Comparison of ENCODE assay signal across 24 cellular contexts in the genomic region with DNA sequence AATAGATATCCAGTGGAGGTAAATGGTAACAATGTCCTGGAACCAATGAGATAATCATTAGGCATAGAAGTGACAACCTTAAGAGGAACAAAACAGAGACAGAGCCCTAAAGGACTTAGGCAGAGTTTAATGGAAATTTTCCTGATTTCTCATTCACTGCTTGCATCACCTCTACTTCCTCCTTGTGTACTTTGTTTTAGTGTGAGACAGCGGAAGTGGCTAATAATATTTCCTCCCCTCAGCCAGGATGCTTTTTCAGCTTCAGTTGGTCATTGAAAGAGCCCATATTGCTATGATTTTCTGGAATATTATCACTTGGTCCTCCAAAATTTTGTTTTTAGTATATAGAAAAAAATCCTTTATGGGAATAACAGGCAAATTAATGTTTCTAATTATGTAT.
DNase-seq lines count a peak whose midpoint lies in the region; ATAC-seq and TF ChIP-seq lines count a peak whose summit lies in the region.
"Had no signal": no experiment of that assay in that cellular context is flagged by ENCODE, and none has a peak within 500 bp of the region (broad histone marks: within the 10 kb centered on the region; RNA-seq: fewer than 3 reads in every experiment).

No MANE protein-coding gene starts in this region.

- TF ChIP-seq CTCF in fibroblast of mammary gland (conservative IDR thresholded peaks at IDR 0.05; ENCODE audit: control insufficient read depth, insufficient read depth, low read depth, low read length): no peak

- intact Hi-C loops in left ventricle myocardium superior (cut with micrococcal nuclease): no loop called here

- H3K4me3 ChIP-seq in fibroblast of mammary gland (ENCODE audit: control insufficient read depth, low read depth, low read length): no peak overlapping the region
- H3K4me3 ChIP-seq: colonic mucosa, SJSA1 had no signal

- DNase-seq in ELR (ENCODE audit: low read depth) (peak; percentile 53), MV-4-11 (lab: John Stamatoyannopoulos, UW) (peak; percentile 67), SKM-1 treated with dmso at 0.1 percent for 144 hours (lab: John Stamatoyannopoulos, UW; ENCODE audit: unreplicated experiment) (peak; percentile 89), fibroblast of mammary gland (ENCODE audit: low read depth) (peak; percentile 31), A172 (ENCODE audit: low spot score) (no peak), left ventricle myocardium superior (no peak)
- DNase-seq: activated CD4-positive, alpha-beta T cell treated with anti-CD3 and anti-CD28 coated beads, Interleukin-2, amount 10 ng/mL, durations not matched to agents 24 days and 14 days; activated naive CD4-positive, alpha-beta T cell; activated T-cell treated with anti-CD3 and anti-CD28 coated beads, Interleukin-2, amount 50 U/mL, for 48 hours; amniotic stem cell; CD4-positive, alpha-beta memory T cell; colonic mucosa; DMS53; endodermal cell; glutamatergic neuron; kidney glomerular epithelial cell; NCI-H1105; NCI-H1930; NCI-H774; trophoblast cell had no signal

- ATAC-seq in HG02798 (IDR thresholded peaks at IDR 0.05; ENCODE audit: poor library complexity, unreplicated experiment) (no peak), left ventricle myocardium superior (no peak), HG03135 (IDR thresholded peaks at IDR 0.05; ENCODE audit: unreplicated experiment) (no peak)
- ATAC-seq: Panc1 had no signal

Comparison
In these comparisons a context has a peak if more than half of its experiments do, and no peak if none do; other contexts are left out.
1. DNase-seq: peak in ELR (single experiment), MV-4-11 (single experiment), SKM-1 treated with dmso at 0.1 percent for 144 hours (single experiment) and fibroblast of mammary gland (single experiment); none in A172 (single experiment) and left ventricle myocardium superior (single experiment).